ENCODE assay signal across 10 cellular contexts in genomic region chr18:47235096-47235495, GRCh38. TPM values are rescaled to one million over a fixed set of nuclear protein-coding genes. Genes with fewer than 3 reads are reported as not detected.
"Had no signal": no experiment of that assay in that cellular context is flagged by ENCODE, and none has a peak within 500 bp of the region (broad histone marks: within the 10 kb centered on the region; RNA-seq: fewer than 3 reads in every experiment).

No MANE protein-coding gene starts in this region.

- H3K4me1 ChIP-seq: HAP-1 had no signal

- H3K27ac ChIP-seq: HL-60, KMS-11 had no signal

- H3K9ac ChIP-seq: KMS-11 had no signal

- ATAC-seq: GM23338, HCT116 had no signal

- H3K36me3 ChIP-seq: HAP-1 had no signal

- DNase-seq: H7, IMR-90, KBM-7 had no signal

- H3K4me2 ChIP-seq: GM23338, KMS-11 had no signal

- H2AFZ ChIP-seq: GM23338 had no signal

- H3K4me3 ChIP-seq: GM23338, HAP-1 had no signal

- H3K9me3 ChIP-seq: HAP-1 had no signal

RNA-seq across cellular contexts. Expression of gene SKOR2, which starts 16.4 kb away (rescaled TPM):
- total RNA-seq: H4, HT1080, IMR-90 had no signal
- polyA plus RNA-seq: IMR-90 had no signal
